Comparison of ENCODE assay signal across 17 cellular contexts in genomic region chr6:12331474-12331873, GRCh38. TPM values are rescaled to one million over a fixed set of nuclear protein-coding genes. Genes with fewer than 3 reads are reported as not detected.
DNase-seq lines count a peak whose midpoint lies in the region; TF ChIP-seq lines count a peak whose summit lies in the region.
"Had no signal": no experiment of that assay in that cellular context is flagged by ENCODE, and none has a peak within 500 bp of the region (broad histone marks: within the 10 kb centered on the region; RNA-seq: fewer than 3 reads in every experiment).

No MANE protein-coding gene starts in this region.

- peak overlapping the region; percentile 58; the same call in 1 of the 2 replicates for H3K27ac ChIP-seq in C4-2B
- peak overlapping the region; percentile 89 for H3K27ac ChIP-seq in hepatocyte

- peaks cover 25% of the 10 kb centered on the region for H3K27me3 Mint-ChIP-seq in progenitor cell of endocrine pancreas
- H3K27me3 Mint-ChIP-seq: activated naive CD8-positive, alpha-beta T cell treated with anti-CD3 and anti-CD28 coated beads for 36 hours; brain; CD4-positive, alpha-beta T cell had no signal

- H3K79me2 ChIP-seq in hepatocyte, result no peaks in the 10 kb centered on the region

- peaks cover 11% of the 10 kb centered on the region for H3K4me1 ChIP-seq in hepatocyte (ENCODE audit: insufficient read depth)

- DNase-seq in M059J (ENCODE audit: low read depth) (peak; percentile 50), hepatocyte (ENCODE audit: low spot score) (no peak), progenitor cell of endocrine pancreas (ENCODE audit: low spot score, unreplicated experiment) (no peak), T-helper 1 cell (no peak), NCI-H2029 (lab: John Stamatoyannopoulos, UW) (no peak), MV-4-11 (lab: John Stamatoyannopoulos, UW) (no peak), GM19238 (ENCODE audit: insufficient read length, low spot score) (no peak)
- DNase-seq: activated CD4-positive, alpha-beta T cell treated with anti-CD3 and anti-CD28 coated beads for 36 hours; activated naive CD8-positive, alpha-beta T cell treated with anti-CD3 and anti-CD28 coated beads for 36 hours; CD4-positive, alpha-beta T cell; naive B cell; NCI-H1417; NCI-H524 treated with DMSO at 0.1 percent for 48 hours; occipital lobe had no signal

- H3K36me3 ChIP-seq in hepatocyte (replicated peaks; ENCODE audit: insufficient read depth, low read depth), result no peaks in the 10 kb centered on the region

- H3K4me2 ChIP-seq in hepatocyte, result peak overlapping the region; percentile 20

- no peaks in the 10 kb centered on the region for H3K9me2 ChIP-seq in hepatocyte (replicated peaks; ENCODE audit: insufficient read depth)

- peaks cover 31% of the 10 kb centered on the region for H3K4me1 Mint-ChIP-seq in progenitor cell of endocrine pancreas (ENCODE audit: low read depth)
- H3K4me1 Mint-ChIP-seq: activated naive CD8-positive, alpha-beta T cell treated with anti-CD3 and anti-CD28 coated beads for 36 hours; brain had no signal

- no peaks in the 10 kb centered on the region for H3K36me3 Mint-ChIP-seq in progenitor cell of endocrine pancreas (ENCODE audit: insufficient read depth)
- H3K36me3 Mint-ChIP-seq: activated naive CD8-positive, alpha-beta T cell treated with anti-CD3 and anti-CD28 coated beads for 36 hours; brain; naive B cell had no signal

- peak overlapping the region; percentile 79 for H3K27ac Mint-ChIP-seq in progenitor cell of endocrine pancreas
- H3K27ac Mint-ChIP-seq: activated CD4-positive, alpha-beta T cell treated with anti-CD3 and anti-CD28 coated beads for 36 hours; activated naive CD8-positive, alpha-beta T cell treated with anti-CD3 and anti-CD28 coated beads for 36 hours; CD4-positive, alpha-beta T cell; dendritic cell treated with granulocyte-macrophage colony-stimulating factor and Interleukin-4, amounts not matched to agents 40 ng/mL and 50 ng/mL, for 4 days had no signal

- H2AFZ ChIP-seq in hepatocyte, result no peak overlapping the region

- H3K27me3 ChIP-seq in hepatocyte, result no peaks in the 10 kb centered on the region

- H3K9me3 ChIP-seq in hepatocyte (ENCODE audit: low read depth), result no peaks in the 10 kb centered on the region

- no peak overlapping the region for H3K4me3 Mint-ChIP-seq in progenitor cell of endocrine pancreas (ENCODE audit: low read depth)
- H3K4me3 Mint-ChIP-seq: activated CD4-positive, alpha-beta T cell treated with anti-CD3 and anti-CD28 coated beads for 36 hours; activated naive CD8-positive, alpha-beta T cell treated with anti-CD3 and anti-CD28 coated beads for 36 hours; brain; CD4-positive, alpha-beta T cell; dendritic cell treated with granulocyte-macrophage colony-stimulating factor and Interleukin-4, amounts not matched to agents 40 ng/mL and 50 ng/mL, for 4 days had no signal

- TF ChIP-seq CTCF in C4-2B (conservative IDR thresholded peaks at IDR 0.05) (no peak), hepatocyte (IDR thresholded peaks at IDR 0.05; ENCODE audit: poor library complexity) (no peak), progenitor cell of endocrine pancreas (IDR thresholded peaks at IDR 0.05; ENCODE audit: unreplicated experiment) (no peak)

- 23% methylated on average over 2 of the region's 2 CpGs for WGBS in hepatocyte (ENCODE audit: low lambda C conversion rate, missing lambda C conversion rate)

- peaks cover 4% of the 10 kb centered on the region for H3K9me3 Mint-ChIP-seq in progenitor cell of endocrine pancreas (ENCODE audit: low read depth)
- H3K9me3 Mint-ChIP-seq: activated naive CD8-positive, alpha-beta T cell treated with anti-CD3 and anti-CD28 coated beads for 36 hours; brain; CD4-positive, alpha-beta T cell; dendritic cell treated with granulocyte-macrophage colony-stimulating factor and Interleukin-4, amounts not matched to agents 40 ng/mL and 50 ng/mL, for 4 days had no signal

- no peaks in the 10 kb centered on the region for H4K20me1 ChIP-seq in hepatocyte (ENCODE audit: insufficient read depth, poor library complexity, severe bottlenecking)

- H3K4me3 ChIP-seq in hepatocyte, result no peak overlapping the region

RNA-seq across cellular contexts. Expression of gene EDN1, which starts 41.3 kb away (rescaled TPM):
- 12.5 and 16.4 TPM in 2 replicates for total RNA-seq in M059J (2014; rRNA removed; shearing (Covaris generic))
- total RNA-seq in hepatocyte (25.0 and 26.7 TPM in 2 replicates), progenitor cell of endocrine pancreas (2.0 and 2.6 TPM in 2 replicates)
- 40.7 and 41.8 TPM in 2 replicates for polyA plus RNA-seq in hepatocyte
- total RNA-seq: activated CD4-positive, alpha-beta T cell treated with anti-CD3 and anti-CD28 coated beads for 36 hours; activated naive CD8-positive, alpha-beta T cell treated with anti-CD3 and anti-CD28 coated beads for 36 hours had no signal
